1 cellular context compared by ENCODE assay signal in the genomic region with DNA sequence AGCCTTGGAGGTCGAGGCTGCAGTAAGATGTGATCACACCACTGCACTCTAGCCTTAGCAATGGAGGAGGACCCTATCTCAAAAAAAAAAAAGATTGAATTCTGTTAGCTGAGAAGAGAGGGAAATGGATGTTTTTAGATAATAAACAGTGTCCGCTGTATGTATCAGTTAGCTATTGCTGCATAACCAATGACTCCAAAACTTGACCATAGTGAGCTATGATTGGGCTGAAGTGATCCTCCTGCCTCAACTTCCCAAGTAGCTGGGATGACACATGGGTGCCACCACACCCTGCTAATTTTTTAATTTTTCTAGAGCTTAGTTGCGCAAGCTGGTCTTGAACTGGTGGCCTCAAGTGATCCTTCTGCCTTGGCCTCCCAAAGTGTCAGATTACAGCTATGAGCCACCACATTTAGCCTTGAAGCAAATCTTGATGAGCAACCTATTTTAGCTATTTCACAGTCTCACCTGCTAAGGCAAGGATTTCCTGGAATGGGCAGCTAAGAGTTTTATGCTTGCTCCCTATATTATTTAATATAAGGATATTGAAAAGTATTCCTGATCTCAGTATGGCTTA.
TF ChIP-seq lines count a peak whose summit lies in the region.

No MANE protein-coding gene starts in this region.

TF ChIP-seq in K562, 482 proteins besides CTCF, POLR2A, EP300 and RAD21 (continued from another document):
- no peak for TF ChIP-seq RBM34 (IDR thresholded peaks at IDR 0.05; ENCODE audit: borderline replicate concordance, insufficient read depth, low read length)
- no peak for TF ChIP-seq SMC3 (conservative IDR thresholded peaks at IDR 0.05; ENCODE audit: insufficient read depth, low read depth, low read length)
- no peak for TF ChIP-seq RBM15 (IDR thresholded peaks at IDR 0.05; ENCODE audit: insufficient read depth, low read length)
- TF ChIP-seq BMI1 (IDR thresholded peaks at IDR 0.05; ENCODE audit: low read length), result no peak
- TF ChIP-seq CEBPB (tag; IDR thresholded peaks at IDR 0.05), result peak; percentile 67; the same call in 1 of the 2 replicates
- no peak for TF ChIP-seq ZNF175 (CRISPR knock-in tag; IDR thresholded peaks at IDR 0.05; ENCODE audit: low read depth)
- no peak for TF ChIP-seq RBFOX2 (IDR thresholded peaks at IDR 0.05; ENCODE audit: low read depth, low read length)
- TF ChIP-seq PRPF4 (IDR thresholded peaks at IDR 0.05; ENCODE audit: insufficient read depth, low read depth, low read length, poor library complexity, severe bottlenecking), result no peak
- TF ChIP-seq BHLHE40 (IDR thresholded peaks at IDR 0.05; ENCODE audit: low read length), result no peak
- TF ChIP-seq ZNF830 (CRISPR knock-in tag; IDR thresholded peaks at IDR 0.05), result no peak
- no peak for TF ChIP-seq GATAD2B (IDR thresholded peaks at IDR 0.05; ENCODE audit: borderline replicate concordance)
- TF ChIP-seq ADNP (tag; IDR thresholded peaks at IDR 0.05), result 0 out of 2 replicates have a peak, but pooled peaks have one; percentile 27
- no peak for TF ChIP-seq PML (IDR thresholded peaks at IDR 0.05; ENCODE audit: low read length)
